Comparison of ENCODE assay signal across 8 cellular contexts in the genomic region with DNA sequence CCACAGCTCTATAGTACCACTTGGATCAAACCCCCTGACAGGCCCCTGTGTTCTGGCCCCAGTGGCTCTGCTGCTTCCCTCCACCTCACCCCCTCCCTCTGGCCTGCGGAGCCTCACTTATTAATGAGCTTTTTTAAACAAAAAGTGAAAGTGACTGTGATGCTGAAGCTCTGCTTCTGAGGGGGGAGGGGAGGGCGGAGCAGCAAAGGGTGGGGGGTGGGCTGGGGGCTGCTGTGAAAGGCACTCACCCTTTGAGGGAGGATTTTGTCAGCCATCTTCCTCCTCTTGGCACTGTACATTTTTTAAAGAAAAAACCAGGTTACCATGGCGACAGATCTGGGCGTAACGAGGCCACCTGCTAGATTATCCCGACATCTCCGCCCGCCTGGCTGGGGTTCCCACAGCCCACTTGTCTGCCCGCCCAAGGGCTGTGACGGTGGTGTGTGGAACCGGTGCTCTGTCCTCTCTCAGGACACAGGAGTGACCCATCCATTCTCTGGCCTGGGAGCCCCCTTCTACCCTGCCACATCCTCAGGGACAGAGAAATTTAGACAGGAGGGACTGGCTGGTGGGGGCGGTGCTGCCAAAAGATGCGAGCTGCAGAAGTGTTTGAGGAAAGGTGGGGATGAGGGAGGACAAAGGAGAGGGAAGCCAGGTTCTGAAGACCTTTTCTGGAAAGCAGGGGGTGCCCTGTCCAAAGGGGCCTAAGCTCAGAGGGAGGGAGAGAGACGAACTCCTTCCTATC. TPM values are rescaled to one million over a fixed set of nuclear protein-coding genes. Genes with fewer than 3 reads are reported as not detected.
DNase-seq lines count a peak whose midpoint lies in the region; ATAC-seq and TF ChIP-seq lines count a peak whose summit lies in the region.
"Had no signal": no experiment of that assay in that cellular context is flagged by ENCODE, and none has a peak within 500 bp of the region (broad histone marks: within the 10 kb centered on the region; RNA-seq: fewer than 3 reads in every experiment).

No MANE protein-coding gene starts in this region.

- H3K36me3 Mint-ChIP-seq in activated B cell treated with CpG ODN at 0.5 μM for 24 hours (ENCODE audit: low read depth) = peaks cover 10% of the 10 kb centered on the region
- no peaks in the 10 kb centered on the region for H3K36me3 Mint-ChIP-seq in neural crest cell (ENCODE audit: low read depth)

- H3K27me3 Mint-ChIP-seq in activated B cell treated with CpG ODN at 0.5 μM for 24 hours (peaks cover 18% of the 10 kb centered on the region), neural crest cell (ENCODE audit: low read depth) (peaks cover 7% of the 10 kb centered on the region)

- DNase-seq in DMS79 treated with DMSO at 0.1 percent for 48 hours (lab: John Stamatoyannopoulos, UW) = peak; percentile 24
- no peak for DNase-seq in DMS79 (lab: John Stamatoyannopoulos, UW)
- DNase-seq in activated B cell treated with CpG ODN at 0.5 μM for 24 hours = no peak
- DNase-seq in neural crest cell (ENCODE audit: low read depth, low spot score) = no peak
- DNase-seq in NCI-H187 (lab: John Stamatoyannopoulos, UW) = no peak
- no peak for DNase-seq in NCI-H510A (lab: John Stamatoyannopoulos, UW)
- DNase-seq: 8988T had no signal

- H3K4me1 Mint-ChIP-seq in activated B cell treated with CpG ODN at 0.5 μM for 24 hours (peaks cover 48% of the 10 kb centered on the region), neural crest cell (peaks cover 49% of the 10 kb centered on the region)

- CTCF ChIA-PET in activated B cell treated with CpG ODN at 0.5 μM for 24 hours (lab: Charles Lee) = interaction anchor here (0.6 to 1.5 kb wide), 15 partner anchors 10 to 1619 kb away, joined by 3 to 11 read pairs (median 3); a partner anchor contains a TSS

- TF ChIP-seq CTCF in activated B cell treated with CpG ODN at 0.5 μM for 24 hours (IDR thresholded peaks at IDR 0.05) (no peak), neural crest cell (conservative IDR thresholded peaks at IDR 0.05) (no peak)

- no peaks in the 10 kb centered on the region for H3K9me3 Mint-ChIP-seq in activated B cell treated with CpG ODN at 0.5 μM for 24 hours
- H3K9me3 Mint-ChIP-seq in neural crest cell = no peaks in the 10 kb centered on the region

- POLR2A ChIA-PET in activated B cell treated with CpG ODN at 0.5 μM for 24 hours (lab: Charles Lee) = interaction anchor here (0.5 to 2.6 kb wide), 4 partner anchors 11 to 1706 kb away, joined by 3 to 23 read pairs (median 6); a partner anchor contains a TSS

- intact Hi-C loops in activated B cell treated with CpG ODN at 0.5 μM for 24 hours (cut with micrococcal nuclease) = loop anchor here (2.0 kb wide), 1 partner anchor 75 kb away; no protein-coding TSS in a partner anchor

- ATAC-seq in activated B cell treated with CpG ODN at 0.5 μM for 24 hours (ENCODE audit: low read depth) = peak; percentile 22

- H3K27ac Mint-ChIP-seq in activated B cell treated with CpG ODN at 0.5 μM for 24 hours = peak overlapping the region; percentile 53
- peak overlapping the region; percentile 57 for H3K27ac Mint-ChIP-seq in neural crest cell (ENCODE audit: unreplicated experiment)

- H3K4me3 Mint-ChIP-seq in activated B cell treated with CpG ODN at 0.5 μM for 24 hours (peak overlapping the region; percentile 69), neural crest cell (peak overlapping the region; percentile 75)

RNA-seq across cellular contexts. Expression of a gene that starts 4.9 kb away (rescaled TPM):
- total RNA-seq in activated B cell treated with CpG ODN at 0.5 μM for 24 hours (not detected in 2 replicates), neural crest cell (46.7 and 50.7 TPM in 2 replicates)

RNA-seq across cellular contexts. Expression of a gene that starts 11.3 kb away (rescaled TPM):
- 32.4 and 41.2 TPM in 2 replicates for total RNA-seq in activated B cell treated with CpG ODN at 0.5 μM for 24 hours
- total RNA-seq in neural crest cell = 33.1 and 34.1 TPM in 2 replicates

RNA-seq across cellular contexts. Expression of a gene that starts 16.6 kb away (rescaled TPM):
- total RNA-seq in activated B cell treated with CpG ODN at 0.5 μM for 24 hours (47.3 and 52.4 TPM in 2 replicates), neural crest cell (67.0 and 68.2 TPM in 2 replicates)

RNA-seq across cellular contexts. Expression of a gene that starts 33.3 kb away (rescaled TPM):
- total RNA-seq in activated B cell treated with CpG ODN at 0.5 μM for 24 hours = 0.76 and 1.8 TPM in 2 replicates
- not detected in 2 replicates for total RNA-seq in neural crest cell
- total RNA-seq: LHCN-M2 had no signal

RNA-seq across cellular contexts. Expression of a gene that starts 56.5 kb away (rescaled TPM):
- total RNA-seq in activated B cell treated with CpG ODN at 0.5 μM for 24 hours (not detected in 2 replicates), neural crest cell (not detected in 2 replicates)
- total RNA-seq: LHCN-M2 had no signal

Comparison
In these comparisons a context has a peak if more than half of its experiments do, and no peak if none do; other contexts are left out.
1. RNA of a gene that starts 4.9 kb away (total RNA-seq): 46.7 to 50.7 TPM in neural crest cell; not detected in activated B cell treated with CpG ODN at 0.5 μM for 24 hours; every median in the first group is over 10 times any median in the second.